Comparison of ENCODE assay signal across 1 cellular context in the genomic region with DNA sequence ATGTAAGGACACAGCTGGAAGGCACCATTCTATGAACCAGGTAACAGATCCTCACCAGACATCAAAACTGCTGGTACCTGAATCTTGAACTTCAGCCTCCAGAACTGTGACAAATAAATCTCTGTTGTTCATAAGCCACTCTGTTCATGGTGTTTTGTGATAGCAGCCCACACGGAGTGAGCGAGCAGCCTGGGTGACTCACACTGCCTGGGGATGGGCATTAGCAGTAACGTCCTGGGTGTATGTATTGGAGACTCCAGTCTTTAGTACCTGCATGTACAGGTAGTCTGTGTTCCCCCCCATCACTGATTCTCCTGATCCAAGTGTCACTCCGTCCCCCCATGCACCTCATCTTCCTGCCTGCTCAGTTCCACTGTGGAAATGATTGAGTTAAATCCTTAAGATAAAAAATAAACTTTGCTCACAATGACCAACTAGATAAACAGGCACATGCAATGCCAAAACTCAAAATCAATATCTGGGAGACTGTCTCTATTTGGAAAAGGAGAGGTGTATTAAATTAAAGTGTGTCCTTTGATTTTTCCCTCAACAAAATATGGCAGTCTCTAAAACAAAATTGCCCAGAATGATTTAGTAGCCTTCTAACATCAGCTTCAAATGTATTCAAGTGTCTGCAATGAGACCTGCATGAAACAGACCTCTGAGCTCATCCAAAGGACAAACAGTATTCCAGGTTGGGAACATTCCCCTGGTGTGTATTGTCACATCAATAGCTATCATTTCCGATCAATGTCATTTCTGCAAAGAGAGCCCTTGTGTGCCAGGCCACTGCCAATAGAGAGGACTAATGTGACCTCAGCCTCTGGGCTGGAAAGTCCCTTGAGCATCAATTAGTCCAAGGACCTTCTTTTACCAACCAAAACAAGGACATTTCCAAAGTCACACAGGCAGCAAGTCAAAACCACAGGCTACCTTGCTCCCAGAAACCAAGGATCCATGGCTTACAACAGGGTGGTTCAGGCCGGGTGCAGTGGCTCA.
TF ChIP-seq lines count a peak whose summit lies in the region.

No MANE protein-coding gene starts in this region.

TF ChIP-seq in IMR-90, 13 proteins besides CTCF, POLR2A, EP300 and RAD21:
- no peak for TF ChIP-seq BHLHE40 (IDR thresholded peaks at IDR 0.05; ENCODE audit: low read depth, low read length)
- peak; percentile 56; the same call in 1 of the 2 replicates for TF ChIP-seq FOS (IDR thresholded peaks at IDR 0.05; ENCODE audit: low read depth, low read length)
- 0 out of 2 replicates have a peak, but pooled peaks have one; percentile 7 for TF ChIP-seq SMC3 (IDR thresholded peaks at IDR 0.05; ENCODE audit: low read depth, low read length)
- TF ChIP-seq ELK1 (IDR thresholded peaks at IDR 0.05; ENCODE audit: borderline replicate concordance, low read depth, low read length) = no peak
